In genomic region chr14:104584557-104584956, GRCh38 we compare ENCODE assay signal across 1 cellular context.
TF ChIP-seq lines count a peak whose summit lies in the region.

No MANE protein-coding gene starts in this region.

TF ChIP-seq in K562, 482 proteins besides CTCF, POLR2A, EP300 and RAD21:
- TF ChIP-seq ZFX (CRISPR knock-in tag; IDR thresholded peaks at IDR 0.05) (0 out of 2 replicates have a peak, but pooled peaks have one; percentile 21), MYC (IDR thresholded peaks at IDR 0.05; ENCODE audit: low read depth, low read length) (no peak), MYC (CRISPR knock-in tag; IDR thresholded peaks at IDR 0.05; ENCODE audit: borderline replicate concordance, low read depth) (no peak), ZNF318 (IDR thresholded peaks at IDR 0.05; ENCODE audit: borderline replicate concordance in 1 of 2, low read depth in 1 of 2) (no peak), VEZF1 (CRISPR knock-in tag; IDR thresholded peaks at IDR 0.05) (peak; percentile 39; the same call in 1 of the 2 replicates), ARID2 (IDR thresholded peaks at IDR 0.05) (no peak), CREB1 (IDR thresholded peaks at IDR 0.05) (no peak), CREB1 (CRISPR knock-in tag; IDR thresholded peaks at IDR 0.05) (no peak)
